ENCODE assay signal across 39 cellular contexts in the genomic region with DNA sequence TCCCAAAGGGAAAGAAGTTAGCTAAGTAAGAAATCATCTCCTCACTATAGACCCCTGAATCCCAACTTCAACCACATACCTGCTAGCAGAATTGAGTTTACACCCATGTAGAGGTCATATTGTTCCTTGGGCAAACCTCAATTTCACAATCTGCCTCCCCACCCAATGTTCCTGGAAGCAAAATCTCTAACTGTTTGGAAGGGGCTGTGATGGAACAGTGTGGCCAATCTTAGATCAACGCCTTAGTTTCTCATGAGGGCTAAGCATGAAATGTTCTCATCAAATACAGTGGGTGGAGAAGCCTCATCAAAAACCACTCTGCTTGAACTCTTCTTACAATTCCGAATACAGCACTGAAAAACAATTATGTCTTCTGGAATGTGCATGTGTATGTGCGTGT.
"Had no signal": no experiment of that assay in that cellular context is flagged by ENCODE, and none has a peak within 500 bp of the region (broad histone marks: within the 10 kb centered on the region; RNA-seq: fewer than 3 reads in every experiment).

No MANE protein-coding gene starts in this region.

- DNase-seq: activated effector memory CD4-positive, alpha-beta T cell treated with anti-CD3 and anti-CD28 coated beads, Interleukin-2, amount 50 U/mL, for 16 hours; activated effector memory CD4-positive, alpha-beta T cell treated with Interleukin-2 at 50 U/mL for 16 hours; activated gamma-delta T cell; activated gamma-delta T cell treated with Interleukin-2 at 50 U/mL for 16 hours; activated naive CD4-positive, alpha-beta T cell; activated naive CD4-positive, alpha-beta T cell treated with anti-CD3 and anti-CD28 coated beads for 36 hours; activated naive CD4-positive, alpha-beta T cell treated with anti-CD3 and anti-CD28 coated beads, Interleukin-2, amount 10 ng/mL, durations not matched to agents 7 days and 5 days; activated naive CD4-positive, alpha-beta T cell treated with anti-CD3 and anti-CD28 coated beads, Interleukin-2, amount 50 U/mL, for 16 hours; activated naive CD4-positive, alpha-beta T cell treated with Interleukin-2 at 50 U/mL for 16 hours; activated naive CD8-positive, alpha-beta T cell treated with anti-CD3 and anti-CD28 coated beads for 36 hours; activated naive CD8-positive, alpha-beta T cell treated with anti-CD3 and anti-CD28 coated beads, Interleukin-2, amount 10 ng/mL, durations not matched to agents 7 days and 5 days; activated naive CD8-positive, alpha-beta T cell treated with anti-CD3 and anti-CD28 coated beads, Interleukin-2, amount 50 U/mL, for 24 hours; activated T-cell treated with anti-CD3 and anti-CD28 coated beads for 4 hours; activated T-cell treated with anti-CD3 and anti-CD28 coated beads, Interleukin-2, amount 50 U/mL, for 1 hour; activated T-cell treated with anti-CD3 and anti-CD28 coated beads, Interleukin-2, amount 50 U/mL, for 24 hours; activated T-cell treated with anti-CD3 and anti-CD28 coated beads, Interleukin-2, amount 50 U/mL, for 4 hours; activated T-cell treated with anti-CD3 and anti-CD28 coated beads, Interleukin-2, amount 50 U/mL, for 48 hours; activated T-cell treated with anti-CD3 and anti-CD28 coated beads, Interleukin-2, amount 50 U/mL, for 72 hours; adrenal gland; amniotic stem cell; amygdala; anterior cingulate cortex; aorta; body of pancreas; brain microvascular endothelial cell; caudate nucleus; central memory CD4-positive, alpha-beta T cell; cerebellar nuclear complex had no signal

- H3K4me3 ChIP-seq: adrenal gland, ascending aorta, body of pancreas, breast epithelium, cardiac muscle cell had no signal

- H3K27me3 Mint-ChIP-seq: activated naive CD4-positive, alpha-beta T cell treated with anti-CD3 and anti-CD28 coated beads, Interleukin-2, amount 10 ng/mL, durations not matched to agents 7 days and 5 days; activated naive CD8-positive, alpha-beta T cell treated with anti-CD3 and anti-CD28 coated beads, Interleukin-2, amount 10 ng/mL, durations not matched to agents 7 days and 5 days; activated naive CD8-positive, alpha-beta T cell treated with anti-CD3 and anti-CD28 coated beads, Interleukin-2, amount 50 U/mL, for 24 hours; brain had no signal

- H3K4me3 Mint-ChIP-seq: activated naive CD4-positive, alpha-beta T cell treated with anti-CD3 and anti-CD28 coated beads for 36 hours; activated naive CD4-positive, alpha-beta T cell treated with anti-CD3 and anti-CD28 coated beads, Interleukin-2, amount 10 ng/mL, durations not matched to agents 7 days and 5 days; activated naive CD4-positive, alpha-beta T cell treated with anti-CD3 and anti-CD28 coated beads, Interleukin-2, amount 50 U/mL, for 24 hours; activated naive CD8-positive, alpha-beta T cell; activated naive CD8-positive, alpha-beta T cell treated with anti-CD3 and anti-CD28 coated beads for 36 hours; activated naive CD8-positive, alpha-beta T cell treated with anti-CD3 and anti-CD28 coated beads, Interleukin-2, amount 10 ng/mL, durations not matched to agents 7 days and 5 days; activated naive CD8-positive, alpha-beta T cell treated with anti-CD3 and anti-CD28 coated beads, Interleukin-2, amount 50 U/mL, for 24 hours; activated T-cell treated with anti-CD3 and anti-CD28 coated beads, Interleukin-2, amount 50 U/mL, for 24 hours; activated T-cell treated with anti-CD3 and anti-CD28 coated beads, Interleukin-2, amount 50 U/mL, for 4 hours; activated T-cell treated with anti-CD3 and anti-CD28 coated beads, Interleukin-2, amount 50 U/mL, for 72 hours; activated T-helper 1 cell treated with anti-CD3 and anti-CD28 coated beads, Interleukin-12 subunit alpha, Interleukin-12 subunit beta, Interleukin-2, Interleukin-4 antibody, amounts not matched to agents 30 ng/mL and 10 ng/mL and 1 ng/mL, durations not matched to agents 14 hours and 24 hours and 36 hours; activated T-helper 17 cell treated with anti-CD3 and anti-CD28 coated beads, Interleukin-2, amount 50 U/mL, for 72 hours; brain; central memory CD8-positive, alpha-beta T cell had no signal

- H3K4me1 Mint-ChIP-seq: activated naive CD4-positive, alpha-beta T cell treated with anti-CD3 and anti-CD28 coated beads, Interleukin-2, amount 10 ng/mL, durations not matched to agents 7 days and 5 days; activated naive CD4-positive, alpha-beta T cell treated with anti-CD3 and anti-CD28 coated beads, Interleukin-2, amount 50 U/mL, for 24 hours; activated naive CD8-positive, alpha-beta T cell treated with anti-CD3 and anti-CD28 coated beads for 36 hours; activated naive CD8-positive, alpha-beta T cell treated with anti-CD3 and anti-CD28 coated beads, Interleukin-2, amount 10 ng/mL, durations not matched to agents 7 days and 5 days; activated naive CD8-positive, alpha-beta T cell treated with anti-CD3 and anti-CD28 coated beads, Interleukin-2, amount 50 U/mL, for 24 hours; activated T-helper 17 cell treated with anti-CD3 and anti-CD28 coated beads, Interleukin-2, amount 50 U/mL, for 72 hours; central memory CD8-positive, alpha-beta T cell had no signal

- H3K9me3 ChIP-seq: adrenal gland, ascending aorta, body of pancreas, breast epithelium had no signal

- H3K36me3 ChIP-seq: adrenal gland, ascending aorta, brain microvascular endothelial cell, breast epithelium, cardiac muscle cell had no signal

- H3K27ac ChIP-seq: adrenal gland, ascending aorta, body of pancreas, brain microvascular endothelial cell, breast epithelium, cardiac muscle cell had no signal

- H3K9me3 Mint-ChIP-seq: activated naive CD4-positive, alpha-beta T cell treated with anti-CD3 and anti-CD28 coated beads for 36 hours; activated naive CD4-positive, alpha-beta T cell treated with anti-CD3 and anti-CD28 coated beads, Interleukin-2, amount 50 U/mL, for 24 hours; activated naive CD8-positive, alpha-beta T cell treated with anti-CD3 and anti-CD28 coated beads for 36 hours; activated naive CD8-positive, alpha-beta T cell treated with anti-CD3 and anti-CD28 coated beads, Interleukin-2, amount 10 ng/mL, durations not matched to agents 7 days and 5 days; activated naive CD8-positive, alpha-beta T cell treated with anti-CD3 and anti-CD28 coated beads, Interleukin-2, amount 50 U/mL, for 24 hours; activated T-cell treated with anti-CD3 and anti-CD28 coated beads, Interleukin-2, amount 50 U/mL, for 4 hours; activated T-helper 1 cell treated with anti-CD3 and anti-CD28 coated beads, Interleukin-12 subunit alpha, Interleukin-12 subunit beta, Interleukin-2, Interleukin-4 antibody, amounts not matched to agents 30 ng/mL and 10 ng/mL and 1 ng/mL, durations not matched to agents 14 hours and 24 hours and 36 hours; activated T-helper 2 cell treated with anti-CD3 and anti-CD28 coated beads, Interferon-gamma antibody, Interleukin-2, Interleukin-4, amounts not matched to agents 10 μg/mL and 5 μg/mL and 100 μg/mL, durations not matched to agents 14 hours and 24 hours and 36 hours; central memory CD8-positive, alpha-beta T cell had no signal

- H3K4me1 ChIP-seq: adrenal gland, ascending aorta, body of pancreas, breast epithelium had no signal

- H3K36me3 Mint-ChIP-seq: activated naive CD4-positive, alpha-beta T cell treated with anti-CD3 and anti-CD28 coated beads, Interleukin-2, amount 10 ng/mL, durations not matched to agents 7 days and 5 days; activated naive CD4-positive, alpha-beta T cell treated with anti-CD3 and anti-CD28 coated beads, Interleukin-2, amount 50 U/mL, for 24 hours; activated naive CD8-positive, alpha-beta T cell; activated naive CD8-positive, alpha-beta T cell treated with anti-CD3 and anti-CD28 coated beads for 36 hours; activated naive CD8-positive, alpha-beta T cell treated with anti-CD3 and anti-CD28 coated beads, Interleukin-2, amount 10 ng/mL, durations not matched to agents 7 days and 5 days; brain had no signal

- H3K27ac Mint-ChIP-seq: activated naive CD4-positive, alpha-beta T cell treated with anti-CD3 and anti-CD28 coated beads for 36 hours; activated naive CD4-positive, alpha-beta T cell treated with anti-CD3 and anti-CD28 coated beads, Interleukin-2, amount 10 ng/mL, durations not matched to agents 7 days and 5 days; activated naive CD4-positive, alpha-beta T cell treated with anti-CD3 and anti-CD28 coated beads, Interleukin-2, amount 50 U/mL, for 24 hours; activated naive CD4-positive, alpha-beta T cell treated with anti-CD3 and anti-CD28 coated beads, Interleukin-2, amount 50 U/mL, for 72 hours; activated naive CD8-positive, alpha-beta T cell; activated naive CD8-positive, alpha-beta T cell treated with anti-CD3 and anti-CD28 coated beads for 36 hours; activated naive CD8-positive, alpha-beta T cell treated with anti-CD3 and anti-CD28 coated beads, Interleukin-2, amount 10 ng/mL, durations not matched to agents 7 days and 5 days; activated naive CD8-positive, alpha-beta T cell treated with anti-CD3 and anti-CD28 coated beads, Interleukin-2, amount 50 U/mL, for 24 hours; activated T-cell treated with anti-CD3 and anti-CD28 coated beads, Interleukin-2, amount 50 U/mL, for 24 hours; activated T-cell treated with anti-CD3 and anti-CD28 coated beads, Interleukin-2, amount 50 U/mL, for 72 hours; activated T-helper 1 cell treated with anti-CD3 and anti-CD28 coated beads, Interleukin-12 subunit alpha, Interleukin-12 subunit beta, Interleukin-2, Interleukin-4 antibody, amounts not matched to agents 30 ng/mL and 10 ng/mL and 1 ng/mL, durations not matched to agents 14 hours and 24 hours and 36 hours; activated T-helper 17 cell treated with anti-CD3 and anti-CD28 coated beads, Interleukin-2, amount 50 U/mL, for 72 hours; activated T-helper 2 cell treated with anti-CD3 and anti-CD28 coated beads, Interferon-gamma antibody, Interleukin-2, Interleukin-4, amounts not matched to agents 10 μg/mL and 5 μg/mL and 100 μg/mL, durations not matched to agents 14 hours and 24 hours and 36 hours; brain had no signal

- H3K27me3 ChIP-seq: ascending aorta, body of pancreas, brain microvascular endothelial cell, cardiac muscle cell had no signal

- ATAC-seq: activated naive CD4-positive, alpha-beta T cell treated with anti-CD3 and anti-CD28 coated beads, Interleukin-2, amount 50 U/mL, for 72 hours; activated naive CD8-positive, alpha-beta T cell treated with anti-CD3 and anti-CD28 coated beads, Interleukin-2, amount 50 U/mL, for 24 hours; activated T-cell treated with anti-CD3 and anti-CD28 coated beads, Interleukin-2, amount 50 U/mL, for 4 hours; activated T-cell treated with anti-CD3 and anti-CD28 coated beads, Interleukin-2, amount 50 U/mL, for 72 hours; activated T-helper 17 cell treated with anti-CD3 and anti-CD28 coated beads, Interleukin-2, amount 50 U/mL, for 72 hours; body of pancreas had no signal
